8 cellular contexts compared by ENCODE assay signal in genomic region chr17:72122002-72122310, GRCh38. TPM values are rescaled to one million over a fixed set of nuclear protein-coding genes. Genes with fewer than 3 reads are reported as not detected.
DNase-seq lines count a peak whose midpoint lies in the region; ATAC-seq and TF ChIP-seq lines count a peak whose summit lies in the region.

No MANE protein-coding gene starts in this region.

- TF ChIP-seq CTCF in glutamatergic neuron (IDR thresholded peaks at IDR 0.05; ENCODE audit: partially characterized antibody, unreplicated experiment) = no peak
- no peak for TF ChIP-seq CTCF in CD4-positive, alpha-beta T cell (IDR thresholded peaks at IDR 0.05)

- H3K27me3 ChIP-seq in skeletal muscle tissue (ENCODE audit: control insufficient read depth in 3 of 3, insufficient read depth in 3 of 3, low read length in 3 of 3) = peaks cover 16 to 22% (median 21%) of the 10 kb centered on the region in 3 donors
- H3K27me3 ChIP-seq in CD4-positive, alpha-beta T cell (ENCODE audit: control insufficient read depth, insufficient read depth, low read length) = peaks cover 74% of the 10 kb centered on the region

- H3K27ac ChIP-seq in skeletal muscle tissue (ENCODE audit: low read depth, low read length) = peak overlapping the region; percentile 77
- H3K27ac ChIP-seq in CD4-positive, alpha-beta T cell (ENCODE audit: low read depth, low read length) = no peak overlapping the region

- H3K4me3 Mint-ChIP-seq in glutamatergic neuron (ENCODE audit: unreplicated experiment) = peak overlapping the region; percentile 85
- no peak overlapping the region for H3K4me3 Mint-ChIP-seq in CD4-positive, alpha-beta T cell

- H3K27ac Mint-ChIP-seq in glutamatergic neuron (ENCODE audit: unreplicated experiment) = no peak overlapping the region
- no peak overlapping the region for H3K27ac Mint-ChIP-seq in CD4-positive, alpha-beta T cell

- H3K4me3 ChIP-seq in skeletal muscle tissue (ENCODE audit: low read length in 3 of 3) = peak overlapping the region; percentile 85 to 91 (median 91)

- peaks cover 4% of the 10 kb centered on the region for H3K36me3 Mint-ChIP-seq in glutamatergic neuron (ENCODE audit: unreplicated experiment)
- H3K36me3 Mint-ChIP-seq in CD4-positive, alpha-beta T cell (ENCODE audit: low read depth) = no peaks in the 10 kb centered on the region

- peaks cover 30 to 43% (median 41%) of the 10 kb centered on the region in 3 donors for H3K4me1 ChIP-seq in skeletal muscle tissue (ENCODE audit: control insufficient read depth in 3 of 3, insufficient read depth in 3 of 3, low read length in 3 of 3)

- peaks cover 26% of the 10 kb centered on the region for H3K27me3 Mint-ChIP-seq in glutamatergic neuron (ENCODE audit: unreplicated experiment)
- peaks cover 67% of the 10 kb centered on the region for H3K27me3 Mint-ChIP-seq in CD4-positive, alpha-beta T cell

- DNase-seq in RPMI8226 = peak; percentile 7
- DNase-seq in glutamatergic neuron = no peak
- DNase-seq in activated gamma-delta T cell treated with Interleukin-2 at 50 U/mL for 16 hours = no peak
- no peak for DNase-seq in CD4-positive, alpha-beta T cell
- no peak for DNase-seq in effector CD8-positive, alpha-beta T cell (lab: John Stamatoyannopoulos, UW)
- DNase-seq in posterior vena cava (ENCODE audit: low spot score) = no peak

- intact Hi-C loops in CD4-positive, alpha-beta T cell (cut with DNase I, micrococcal nuclease) = no loop called here
- intact Hi-C loops in posterior vena cava (cut with DNase I) = no loop called here

- H3K9me3 ChIP-seq in skeletal muscle tissue (ENCODE audit: control insufficient read depth in 3 of 3, low read length in 3 of 3) = no peaks in the 10 kb centered on the region
- no peaks in the 10 kb centered on the region for H3K9me3 ChIP-seq in CD4-positive, alpha-beta T cell (ENCODE audit: control insufficient read depth, low read length)

- POLR2A ChIA-PET in CD4-positive, alpha-beta T cell (lab: Charles Lee) = no interaction called here

- peaks cover 23% of the 10 kb centered on the region for H3K4me1 Mint-ChIP-seq in glutamatergic neuron (ENCODE audit: low read depth, unreplicated experiment)
- no peaks in the 10 kb centered on the region for H3K4me1 Mint-ChIP-seq in CD4-positive, alpha-beta T cell (ENCODE audit: low read depth)

- CTCF ChIA-PET in CD4-positive, alpha-beta T cell (lab: Charles Lee) = no interaction called here

- ATAC-seq in GM19455 (IDR thresholded peaks at IDR 0.05; ENCODE audit: unreplicated experiment) = peak; percentile 3
- ATAC-seq in CD4-positive, alpha-beta T cell (ENCODE audit: poor library complexity) = no peak

- H3K9me3 Mint-ChIP-seq in glutamatergic neuron (ENCODE audit: unreplicated experiment) = peaks cover 10% of the 10 kb centered on the region
- H3K9me3 Mint-ChIP-seq in CD4-positive, alpha-beta T cell = no peaks in the 10 kb centered on the region

- peak overlapping the region; percentile 43 to 88 (median 73) for H3K9ac ChIP-seq in skeletal muscle tissue (ENCODE audit: low read depth in 1 of 3, low read length in 3 of 3)

- H3K36me3 ChIP-seq in skeletal muscle tissue (ENCODE audit: control insufficient read depth in 3 of 3, insufficient read depth in 3 of 3, low read length in 3 of 3) = peaks cover 0 to 12% (median 3%) of the 10 kb centered on the region in 3 donors

RNA-seq across cellular contexts. Expression of gene SOX9, which starts 1.1 kb away (rescaled TPM):
- total RNA-seq in glutamatergic neuron (ENCODE audit: unreplicated experiment) (1.6 TPM), skeletal muscle tissue (6.3 TPM), posterior vena cava (1 to 10 TPM; 1.1 to 3.2 TPM)
- total RNA-seq in CD4-positive, alpha-beta T cell = not detected
